In the genomic region with DNA sequence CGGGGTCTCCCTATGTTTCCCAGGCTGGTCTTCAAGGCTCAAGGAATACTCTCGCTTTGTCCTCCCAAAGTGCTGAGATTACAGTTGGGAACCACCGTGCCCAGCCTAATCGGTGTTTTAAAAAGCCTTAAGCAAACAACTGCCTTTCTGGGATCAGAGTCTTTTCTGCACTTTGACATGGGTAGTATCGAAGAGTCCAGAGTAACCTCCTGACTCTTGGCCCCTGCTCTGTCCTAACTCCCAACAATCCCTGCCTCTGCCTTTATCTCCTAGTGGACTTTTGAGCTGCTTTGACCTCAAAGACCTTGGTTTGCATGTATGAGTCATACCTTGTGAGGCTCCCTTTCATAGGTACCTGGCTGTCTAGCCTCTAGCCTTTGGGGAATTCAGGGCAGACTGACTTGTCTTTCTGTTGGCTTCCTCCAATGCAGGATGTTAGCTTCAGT, we compare ENCODE assay signal across 10 cellular contexts. TPM values are rescaled to one million over a fixed set of nuclear protein-coding genes. Genes with fewer than 3 reads are reported as not detected.
A peak's percentile ranks its signal among the peaks of the same experiment; 100 is the strongest.
DNase-seq lines count a peak whose midpoint lies in the region; ATAC-seq and TF ChIP-seq lines count a peak whose summit lies in the region.
"Had no signal": no experiment of that assay in that cellular context is flagged by ENCODE, and none has a peak within 500 bp of the region (broad histone marks: within the 10 kb centered on the region; RNA-seq: fewer than 3 reads in every experiment).

No MANE protein-coding gene starts in this region.

- no peak for TF ChIP-seq CTCF in neural progenitor cell (IDR thresholded peaks at IDR 0.05)

- H3K27ac ChIP-seq in neural progenitor cell = no peak overlapping the region

- H3K27ac Mint-ChIP-seq in neural progenitor cell = no peak overlapping the region

- ATAC-seq in GM19351 (IDR thresholded peaks at IDR 0.05; ENCODE audit: unreplicated experiment) (peak; percentile 56), HG03442 (IDR thresholded peaks at IDR 0.05; ENCODE audit: unreplicated experiment) (peak; percentile 79), esophagus mucosa (peak; percentile 71)

- H2AFZ ChIP-seq in neural progenitor cell (replicated peaks) = no peak overlapping the region

- no peaks in the 10 kb centered on the region for H3K36me3 ChIP-seq in neural progenitor cell

- peaks cover 15% of the 10 kb centered on the region for H4K20me1 ChIP-seq in neural progenitor cell (ENCODE audit: low read depth)

- H3K27me3 Mint-ChIP-seq in neural progenitor cell (ENCODE audit: insufficient read depth, low read depth) = peaks cover 3% of the 10 kb centered on the region
- H3K27me3 Mint-ChIP-seq: CD4-positive, CD25-positive, alpha-beta regulatory T cell had no signal

- no peak overlapping the region for H3K4me3 ChIP-seq in neural progenitor cell

- no peaks in the 10 kb centered on the region for H3K4me1 Mint-ChIP-seq in neural progenitor cell

- no peak overlapping the region for H3K9ac ChIP-seq in neural progenitor cell

- H3F3A ChIP-seq in neural progenitor cell (ENCODE audit: low read depth) = peaks cover 12% of the 10 kb centered on the region

- no peaks in the 10 kb centered on the region for H3K9me3 ChIP-seq in neural progenitor cell (ENCODE audit: low read depth)

- H3K4me3 Mint-ChIP-seq in neural progenitor cell = no peak overlapping the region
- H3K4me3 Mint-ChIP-seq: CD4-positive, CD25-positive, alpha-beta regulatory T cell had no signal

- no peaks in the 10 kb centered on the region for H3K9me3 Mint-ChIP-seq in neural progenitor cell

- peaks cover 22% of the 10 kb centered on the region for H3K36me3 Mint-ChIP-seq in neural progenitor cell

- DNase-seq in A172 (ENCODE audit: low spot score) = peak; percentile 77
- no peak for DNase-seq in neural progenitor cell (ENCODE audit: low spot score)
- no peak for DNase-seq in hippocampal formation (lab: John Stamatoyannopoulos, UW)
- DNase-seq in SKM-1 treated with dmso at 0.1 percent for 144 hours (lab: John Stamatoyannopoulos, UW; ENCODE audit: unreplicated experiment) = no peak
- DNase-seq in activated T-cell treated with anti-CD3 and anti-CD28 coated beads for 4 hours = no peak
- DNase-seq: CD4-positive, CD25-positive, alpha-beta regulatory T cell; NCI-H1694 treated with DMSO at 0.1 percent for 48 hours had no signal

- no peaks in the 10 kb centered on the region for H3K79me2 ChIP-seq in neural progenitor cell (ENCODE audit: low read depth)

- no peaks in the 10 kb centered on the region for H3K4me1 ChIP-seq in neural progenitor cell

- no peaks in the 10 kb centered on the region for H3K27me3 ChIP-seq in neural progenitor cell

- no peak overlapping the region for H3K4me2 ChIP-seq in neural progenitor cell

RNA-seq across cellular contexts. Expression of gene HACD2, which starts 21.0 kb away (rescaled TPM):
- total RNA-seq in A172 (2014; rRNA removed; shearing (Covaris generic)) = 44.0 and 45.3 TPM in 2 replicates
- total RNA-seq in esophagus mucosa (20.3 TPM), neural progenitor cell (ENCODE audit: low replicate concordance) (26.6 and 35.9 TPM in 2 replicates)
